ENCODE assay signal across 8 cellular contexts in the genomic region with DNA sequence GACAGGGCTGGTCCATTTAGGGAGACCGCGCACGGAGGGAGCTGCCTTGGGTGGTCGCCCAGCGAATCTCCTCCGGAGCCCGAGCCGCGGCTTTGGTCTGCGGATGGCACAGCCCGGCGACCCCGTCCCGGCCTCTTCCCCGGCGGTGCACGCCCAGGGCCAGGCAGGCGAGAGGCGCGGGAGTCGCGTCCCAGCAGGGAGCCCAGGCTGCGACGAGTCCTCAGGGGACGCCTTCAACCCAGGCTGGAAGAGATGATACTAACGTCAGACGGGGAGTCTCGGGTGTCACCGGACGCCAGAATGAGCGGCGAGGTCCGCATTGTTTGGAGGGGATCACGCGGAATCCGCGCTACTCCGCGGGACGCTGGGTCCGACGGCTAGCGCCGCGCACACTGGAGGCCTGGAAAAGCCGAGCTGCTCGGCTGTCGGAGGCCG. TPM values are rescaled to one million over a fixed set of nuclear protein-coding genes. Genes with fewer than 3 reads are reported as not detected.
DNase-seq lines count a peak whose midpoint lies in the region; ATAC-seq, FAIRE-seq and TF ChIP-seq lines count a peak whose summit lies in the region.

No MANE protein-coding gene starts in this region.

- intact Hi-C loops in mammary epithelial cell (cut with micrococcal nuclease) (loop anchor here (1.0 to 5.0 kb wide), 4 partner anchors 24 to 288 kb away; no protein-coding TSS in a partner anchor), mucosa of descending colon (cut with DNase I, micrococcal nuclease) (no loop called here)

- peak overlapping the region; percentile 92 for H2AFZ ChIP-seq in mammary epithelial cell (ENCODE audit: low read depth, low read length)

- H3K9me3 ChIP-seq in mammary epithelial cell (replicated peaks; ENCODE audit: insufficient read depth, low read length) (no peaks in the 10 kb centered on the region), mucosa of descending colon (no peaks in the 10 kb centered on the region), WERI-Rb-1 (ENCODE audit: severe bottlenecking) (no peaks in the 10 kb centered on the region), small intestine (ENCODE audit: control insufficient read depth, low read depth) (no peaks in the 10 kb centered on the region)

- H3K4me1 ChIP-seq in mammary epithelial cell (ENCODE audit: insufficient read depth, low read length), result peaks cover 18% of the 10 kb centered on the region
- H3K4me1 ChIP-seq in mucosa of descending colon (ENCODE audit: low read depth), result peaks cover 16% of the 10 kb centered on the region
- H3K4me1 ChIP-seq in small intestine (ENCODE audit: control insufficient read depth in 2 of 2, insufficient read depth in 1 of 2, low read depth in 1 of 2, low read length in 1 of 2), result peaks cover 0 to 5% of the 10 kb centered on the region in 2 donors

- no peak for TF ChIP-seq CTCF in mammary epithelial cell (conservative IDR thresholded peaks at IDR 0.05 in 1 of 2, IDR thresholded peaks at IDR 0.05 in 1 of 2; ENCODE audit: extremely low read depth in 1 of 2, insufficient read depth in 1 of 2, low read depth in 1 of 2, low read length in 2 of 2)
- no peak for TF ChIP-seq CTCF in mucosa of descending colon (IDR thresholded peaks at IDR 0.05)
- TF ChIP-seq CTCF in type B pancreatic cell (conservative IDR thresholded peaks at IDR 0.05), result no peak
- TF ChIP-seq CTCF in WERI-Rb-1 (IDR thresholded peaks at IDR 0.05; ENCODE audit: low read depth, low read length), result no peak

- ATAC-seq in mucosa of descending colon, result peak; percentile 6

- CTCF ChIA-PET in mammary epithelial cell (lab: Charles Lee; ENCODE audit: low non-redundant PET), result interaction anchor here (0.6 kb wide), 1 partner anchor 83 kb away, joined by 3 read pairs; no protein-coding TSS in a partner anchor

- no peaks in the 10 kb centered on the region for H3K36me3 ChIP-seq in mammary epithelial cell (ENCODE audit: insufficient read depth, low read length)
- H3K36me3 ChIP-seq in mucosa of descending colon (ENCODE audit: low read depth), result no peaks in the 10 kb centered on the region
- no peaks in the 10 kb centered on the region for H3K36me3 ChIP-seq in WERI-Rb-1
- H3K36me3 ChIP-seq in small intestine (ENCODE audit: control insufficient read depth in 2 of 2, insufficient read depth in 2 of 2, low read length in 2 of 2), result no peaks in the 10 kb centered on the region

- peak overlapping the region; percentile 83 for H3K4me3 Mint-ChIP-seq in activated naive CD4-positive, alpha-beta T cell treated with anti-CD3 and anti-CD28 coated beads, Interleukin-2, amount 50 U/mL, for 24 hours
- H3K4me3 Mint-ChIP-seq in type B pancreatic cell, result peak overlapping the region; percentile 71

- no peaks in the 10 kb centered on the region for H3K9me3 Mint-ChIP-seq in activated naive CD4-positive, alpha-beta T cell treated with anti-CD3 and anti-CD28 coated beads, Interleukin-2, amount 50 U/mL, for 24 hours
- no peaks in the 10 kb centered on the region for H3K9me3 Mint-ChIP-seq in type B pancreatic cell

- H3K79me2 ChIP-seq in mammary epithelial cell (ENCODE audit: insufficient read depth, low read length), result peaks cover 18% of the 10 kb centered on the region

- H3K27ac ChIP-seq in mammary epithelial cell (ENCODE audit: insufficient read depth, low read depth, low read length) (peak overlapping the region; percentile 59), WERI-Rb-1 (no peak overlapping the region), small intestine (ENCODE audit: low read depth in 1 of 2, low read length in 1 of 2) (no peak overlapping the region)

- H3K27ac Mint-ChIP-seq in activated naive CD4-positive, alpha-beta T cell treated with anti-CD3 and anti-CD28 coated beads, Interleukin-2, amount 50 U/mL, for 24 hours, result no peak overlapping the region
- H3K27ac Mint-ChIP-seq in type B pancreatic cell, result peak overlapping the region; percentile 23

- peaks cover 33% of the 10 kb centered on the region for H3K27me3 Mint-ChIP-seq in activated naive CD4-positive, alpha-beta T cell treated with anti-CD3 and anti-CD28 coated beads, Interleukin-2, amount 50 U/mL, for 24 hours
- H3K27me3 Mint-ChIP-seq in type B pancreatic cell, result peaks cover 75% of the 10 kb centered on the region

- peak overlapping the region; percentile 73 for H3K9ac ChIP-seq in mammary epithelial cell (ENCODE audit: insufficient read depth, low read length)

- no peaks in the 10 kb centered on the region for H3K36me3 Mint-ChIP-seq in activated naive CD4-positive, alpha-beta T cell treated with anti-CD3 and anti-CD28 coated beads, Interleukin-2, amount 50 U/mL, for 24 hours
- no peaks in the 10 kb centered on the region for H3K36me3 Mint-ChIP-seq in type B pancreatic cell

- dilution Hi-C loops in mammary epithelial cell (cut with HindIII; ENCODE audit: low sequenced_read_pairs), result no loop called here

- peak overlapping the region; percentile 96 for H3K4me2 ChIP-seq in mammary epithelial cell (ENCODE audit: insufficient read depth, low read depth, low read length)

- FAIRE-seq in small intestine (lab: Jason Lieb, UNC), result no peak

- WGBS in mammary epithelial cell (ENCODE audit: low coverage, missing lambda C conversion rate), result 49% methylated on average over 21 of the region's 49 CpGs
- 5 to 12% (median 6%) methylated on average over 49 of the region's 49 CpGs for WGBS in small intestine, 3 donors

- peaks cover 19% of the 10 kb centered on the region for H3K4me1 Mint-ChIP-seq in activated naive CD4-positive, alpha-beta T cell treated with anti-CD3 and anti-CD28 coated beads, Interleukin-2, amount 50 U/mL, for 24 hours
- H3K4me1 Mint-ChIP-seq in type B pancreatic cell (ENCODE audit: unreplicated experiment), result peaks cover 4% of the 10 kb centered on the region

- H3K4me3 ChIP-seq in mammary epithelial cell (replicated peaks in 1 of 3; ENCODE audit: insufficient read depth in 1 of 3, low read depth in 2 of 3, low read length in 3 of 3) (peak overlapping the region; percentile 66 to 78 (median 71)), mucosa of descending colon (no peak overlapping the region), WERI-Rb-1 (ENCODE audit: low read depth, low read length) (no peak overlapping the region), small intestine (ENCODE audit: low read depth in 1 of 2, low read length in 2 of 2) (peak overlapping the region in 1 of 2 donors; percentile 27)

- no peak for DNase-seq in activated naive CD4-positive, alpha-beta T cell (lab: John Stamatoyannopoulos, UW)
- no peak for DNase-seq in mammary epithelial cell
- DNase-seq in mucosa of descending colon, result no peak
- no peak for DNase-seq in type B pancreatic cell (ENCODE audit: extremely low spot score, unreplicated experiment)
- no peak for DNase-seq in WERI-Rb-1
- DNase-seq in SW480 (ENCODE audit: low spot score), result no peak
- no peak for DNase-seq in small intestine

- H3K27me3 ChIP-seq in mammary epithelial cell (ENCODE audit: insufficient read depth, low read length), result no peaks in the 10 kb centered on the region
- no peaks in the 10 kb centered on the region for H3K27me3 ChIP-seq in WERI-Rb-1 (ENCODE audit: insufficient read depth, low read depth, severe bottlenecking)
- H3K27me3 ChIP-seq in small intestine (ENCODE audit: control insufficient read depth in 2 of 2, insufficient read depth in 2 of 2, low read length in 2 of 2), result peaks cover 3 to 26% of the 10 kb centered on the region in 2 donors

- in situ Hi-C loops in mammary epithelial cell (cut with MboI; ENCODE audit: low sequenced_read_pairs in 2 of 2), result no loop called here

- no peaks in the 10 kb centered on the region for H4K20me1 ChIP-seq in mammary epithelial cell (ENCODE audit: insufficient read depth, low read length)

- BruUV-seq in mammary epithelial cell (replicated peaks; lab: Mats Ljungman, UMichigan), result no TSS peak

RNA-seq across cellular contexts. Expression of a gene that starts 0.9 kb away (rescaled TPM):
- total RNA-seq in mammary epithelial cell (1 to 10 TPM; 4.5 to 8.5 TPM), mucosa of descending colon (10 to 100 TPM in 2 of 3 donors, 1 to 10 TPM in 1; 8.0 to 18.1 (median 17.8) TPM), type B pancreatic cell (ENCODE audit: low replicate concordance) (6.2 and 9.6 TPM in 2 replicates)
- polyA plus RNA-seq in mammary epithelial cell (4.7 TPM), small intestine (10 to 100 TPM in 2 of 3 donors, 1 to 10 TPM in 1; 3.0 to 10.3 (median 10.1) TPM)
- 27.0 TPM for polyA minus RNA-seq in mammary epithelial cell

Comparison
In these comparisons a context has a peak if more than half of its experiments do, and no peak if none do; other contexts are left out.
1. H3K4me3 ChIP-seq: peak in mammary epithelial cell (3 of 3); none in mucosa of descending colon (single experiment) and WERI-Rb-1 (single experiment).